In the genomic region with DNA sequence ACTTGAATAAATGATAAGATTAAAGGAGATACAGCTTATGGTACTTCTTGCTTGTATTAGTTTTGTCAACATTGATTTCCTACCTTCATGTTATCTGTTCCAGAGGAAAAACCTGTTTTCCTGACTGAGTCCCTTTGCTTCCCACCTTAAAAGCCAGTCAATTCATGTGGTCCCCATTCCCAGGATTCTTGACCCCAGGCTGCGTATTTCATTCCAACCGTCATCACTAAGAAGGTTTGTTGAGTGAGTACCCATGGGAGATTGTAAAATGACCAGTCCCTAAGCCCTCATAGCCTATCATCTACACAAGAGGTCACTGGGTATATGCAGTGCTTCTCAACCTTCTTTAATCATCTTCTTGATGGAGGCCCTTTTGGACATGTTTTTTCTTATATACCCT, we compare ENCODE assay signal across 1 cellular context.
TF ChIP-seq lines count a peak whose summit lies in the region.

No MANE protein-coding gene starts in this region.

TF ChIP-seq in GM23338, 12 proteins besides CTCF, POLR2A, EP300 and RAD21 (continued from another document):
- TF ChIP-seq, protein P1, sequence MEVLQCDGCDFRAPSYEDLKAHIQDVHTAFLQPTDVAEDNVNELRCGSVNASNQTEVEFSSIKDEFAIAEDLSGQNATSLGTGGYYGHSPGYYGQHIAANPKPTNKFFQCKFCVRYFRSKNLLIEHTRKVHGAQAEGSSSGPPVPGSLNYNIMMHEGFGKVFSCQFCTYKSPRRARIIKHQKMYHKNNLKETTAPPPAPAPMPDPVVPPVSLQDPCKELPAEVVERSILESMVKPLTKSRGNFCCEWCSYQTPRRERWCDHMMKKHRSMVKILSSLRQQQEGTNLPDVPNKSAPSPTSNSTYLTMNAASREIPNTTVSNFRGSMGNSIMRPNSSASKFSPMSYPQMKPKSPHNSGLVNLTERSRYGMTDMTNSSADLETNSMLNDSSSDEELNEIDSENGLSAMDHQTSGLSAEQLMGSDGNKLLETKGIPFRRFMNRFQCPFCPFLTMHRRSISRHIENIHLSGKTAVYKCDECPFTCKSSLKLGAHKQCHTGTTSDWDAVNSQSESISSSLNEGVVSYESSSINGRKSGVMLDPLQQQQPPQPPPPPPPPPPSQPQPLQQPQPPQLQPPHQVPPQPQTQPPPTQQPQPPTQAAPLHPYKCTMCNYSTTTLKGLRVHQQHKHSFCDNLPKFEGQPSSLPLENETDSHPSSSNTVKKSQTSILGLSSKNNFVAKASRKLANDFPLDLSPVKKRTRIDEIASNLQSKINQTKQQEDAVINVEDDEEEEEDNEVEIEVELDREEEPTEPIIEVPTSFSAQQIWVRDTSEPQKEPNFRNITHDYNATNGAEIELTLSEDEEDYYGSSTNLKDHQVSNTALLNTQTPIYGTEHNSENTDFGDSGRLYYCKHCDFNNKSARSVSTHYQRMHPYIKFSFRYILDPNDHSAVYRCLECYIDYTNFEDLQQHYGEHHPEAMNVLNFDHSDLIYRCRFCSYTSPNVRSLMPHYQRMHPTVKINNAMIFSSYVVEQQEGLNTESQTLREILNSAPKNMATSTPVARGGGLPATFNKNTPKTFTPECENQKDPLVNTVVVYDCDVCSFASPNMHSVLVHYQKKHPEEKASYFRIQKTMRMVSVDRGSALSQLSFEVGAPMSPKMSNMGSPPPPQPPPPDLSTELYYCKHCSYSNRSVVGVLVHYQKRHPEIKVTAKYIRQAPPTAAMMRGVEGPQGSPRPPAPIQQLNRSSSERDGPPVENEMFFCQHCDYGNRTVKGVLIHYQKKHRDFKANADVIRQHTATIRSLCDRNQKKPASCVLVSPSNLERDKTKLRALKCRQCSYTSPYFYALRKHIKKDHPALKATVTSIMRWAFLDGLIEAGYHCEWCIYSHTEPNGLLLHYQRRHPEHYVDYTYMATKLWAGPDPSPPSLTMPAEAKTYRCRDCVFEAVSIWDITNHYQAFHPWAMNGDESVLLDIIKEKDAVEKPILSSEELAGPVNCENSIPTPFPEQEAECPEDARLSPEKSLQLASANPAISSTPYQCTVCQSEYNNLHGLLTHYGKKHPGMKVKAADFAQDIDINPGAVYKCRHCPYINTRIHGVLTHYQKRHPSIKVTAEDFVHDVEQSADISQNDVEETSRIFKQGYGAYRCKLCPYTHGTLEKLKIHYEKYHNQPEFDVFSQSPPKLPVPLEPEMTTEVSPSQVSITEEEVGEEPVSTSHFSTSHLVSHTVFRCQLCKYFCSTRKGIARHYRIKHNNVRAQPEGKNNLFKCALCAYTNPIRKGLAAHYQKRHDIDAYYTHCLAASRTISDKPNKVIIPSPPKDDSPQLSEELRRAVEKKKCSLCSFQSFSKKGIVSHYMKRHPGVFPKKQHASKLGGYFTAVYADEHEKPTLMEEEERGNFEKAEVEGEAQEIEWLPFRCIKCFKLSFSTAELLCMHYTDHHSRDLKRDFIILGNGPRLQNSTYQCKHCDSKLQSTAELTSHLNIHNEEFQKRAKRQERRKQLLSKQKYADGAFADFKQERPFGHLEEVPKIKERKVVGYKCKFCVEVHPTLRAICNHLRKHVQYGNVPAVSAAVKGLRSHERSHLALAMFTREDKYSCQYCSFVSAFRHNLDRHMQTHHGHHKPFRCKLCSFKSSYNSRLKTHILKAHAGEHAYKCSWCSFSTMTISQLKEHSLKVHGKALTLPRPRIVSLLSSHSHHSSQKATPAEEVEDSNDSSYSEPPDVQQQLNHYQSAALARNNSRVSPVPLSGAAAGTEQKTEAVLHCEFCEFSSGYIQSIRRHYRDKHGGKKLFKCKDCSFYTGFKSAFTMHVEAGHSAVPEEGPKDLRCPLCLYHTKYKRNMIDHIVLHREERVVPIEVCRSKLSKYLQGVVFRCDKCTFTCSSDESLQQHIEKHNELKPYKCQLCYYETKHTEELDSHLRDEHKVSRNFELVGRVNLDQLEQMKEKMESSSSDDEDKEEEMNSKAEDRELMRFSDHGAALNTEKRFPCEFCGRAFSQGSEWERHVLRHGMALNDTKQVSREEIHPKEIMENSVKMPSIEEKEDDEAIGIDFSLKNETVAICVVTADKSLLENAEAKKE (CRISPR knock-in tag; IDR thresholded peaks at IDR 0.05), result no peak
- no peak for TF ChIP-seq EZH2 (IDR thresholded peaks at IDR 0.05; ENCODE audit: low read depth, unreplicated experiment)
- no peak for TF ChIP-seq POLR2AphosphoS5 (IDR thresholded peaks at IDR 0.05; ENCODE audit: low read depth)
- no peak for TF ChIP-seq NANOG (IDR thresholded peaks at IDR 0.05; ENCODE audit: borderline replicate concordance)
- TF ChIP-seq ZNF331 (CRISPR knock-in tag; IDR thresholded peaks at IDR 0.05; ENCODE audit: low read depth), result no peak
- TF ChIP-seq, protein P2, sequence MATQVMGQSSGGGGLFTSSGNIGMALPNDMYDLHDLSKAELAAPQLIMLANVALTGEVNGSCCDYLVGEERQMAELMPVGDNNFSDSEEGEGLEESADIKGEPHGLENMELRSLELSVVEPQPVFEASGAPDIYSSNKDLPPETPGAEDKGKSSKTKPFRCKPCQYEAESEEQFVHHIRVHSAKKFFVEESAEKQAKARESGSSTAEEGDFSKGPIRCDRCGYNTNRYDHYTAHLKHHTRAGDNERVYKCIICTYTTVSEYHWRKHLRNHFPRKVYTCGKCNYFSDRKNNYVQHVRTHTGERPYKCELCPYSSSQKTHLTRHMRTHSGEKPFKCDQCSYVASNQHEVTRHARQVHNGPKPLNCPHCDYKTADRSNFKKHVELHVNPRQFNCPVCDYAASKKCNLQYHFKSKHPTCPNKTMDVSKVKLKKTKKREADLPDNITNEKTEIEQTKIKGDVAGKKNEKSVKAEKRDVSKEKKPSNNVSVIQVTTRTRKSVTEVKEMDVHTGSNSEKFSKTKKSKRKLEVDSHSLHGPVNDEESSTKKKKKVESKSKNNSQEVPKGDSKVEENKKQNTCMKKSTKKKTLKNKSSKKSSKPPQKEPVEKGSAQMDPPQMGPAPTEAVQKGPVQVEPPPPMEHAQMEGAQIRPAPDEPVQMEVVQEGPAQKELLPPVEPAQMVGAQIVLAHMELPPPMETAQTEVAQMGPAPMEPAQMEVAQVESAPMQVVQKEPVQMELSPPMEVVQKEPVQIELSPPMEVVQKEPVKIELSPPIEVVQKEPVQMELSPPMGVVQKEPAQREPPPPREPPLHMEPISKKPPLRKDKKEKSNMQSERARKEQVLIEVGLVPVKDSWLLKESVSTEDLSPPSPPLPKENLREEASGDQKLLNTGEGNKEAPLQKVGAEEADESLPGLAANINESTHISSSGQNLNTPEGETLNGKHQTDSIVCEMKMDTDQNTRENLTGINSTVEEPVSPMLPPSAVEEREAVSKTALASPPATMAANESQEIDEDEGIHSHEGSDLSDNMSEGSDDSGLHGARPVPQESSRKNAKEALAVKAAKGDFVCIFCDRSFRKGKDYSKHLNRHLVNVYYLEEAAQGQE (IDR thresholded peaks at IDR 0.05; ENCODE audit: unreplicated experiment), result no peak
